Comparison of ENCODE assay signal across 25 cellular contexts in genomic region chr1:13663969-13664368, GRCh38. TPM values are rescaled to one million over a fixed set of nuclear protein-coding genes. Genes with fewer than 3 reads are reported as not detected.
A peak's percentile ranks its signal among the peaks of the same experiment; 100 is the strongest.
DNase-seq lines count a peak whose midpoint lies in the region; ATAC-seq and TF ChIP-seq lines count a peak whose summit lies in the region.
"Had no signal": no experiment of that assay in that cellular context is flagged by ENCODE, and none has a peak within 500 bp of the region (broad histone marks: within the 10 kb centered on the region; RNA-seq: fewer than 3 reads in every experiment).

No MANE protein-coding gene starts in this region.

- H3K36me3 ChIP-seq in Loucy (ENCODE audit: insufficient read depth, low read length), result no peaks in the 10 kb centered on the region
- no peaks in the 10 kb centered on the region for H3K36me3 ChIP-seq in OCI-LY7 (ENCODE audit: insufficient read depth, low read length)
- no peaks in the 10 kb centered on the region for H3K36me3 ChIP-seq in suprapubic skin
- H3K36me3 ChIP-seq: thyroid gland had no signal

- POLR2A ChIA-PET in OCI-LY7 (lab: Charles Lee), result no interaction called here

- no peak for DNase-seq in OCI-LY7 (ENCODE audit: low spot score)
- DNase-seq in epithelial cell of esophagus (ENCODE audit: low read depth), result peak; percentile 65
- DNase-seq in suprapubic skin (ENCODE audit: low spot score in 2 of 2), result no peak
- no peak for DNase-seq in 8988T
- DNase-seq in A172 (ENCODE audit: low spot score), result no peak
- DNase-seq in left colon, result no peak
- DNase-seq: activated CD4-positive, alpha-beta T cell treated with anti-CD3 and anti-CD28 coated beads, Interleukin-2, amount 50 U/mL, for 1 hour; activated CD8-positive, alpha-beta memory T cell treated with anti-CD3 and anti-CD28 coated beads, Interleukin-2, amount 10 ng/mL, durations not matched to agents 7 days and 5 days; activated naive CD4-positive, alpha-beta T cell treated with anti-CD3 and anti-CD28 coated beads, Interleukin-2, amount 10 ng/mL, durations not matched to agents 7 days and 5 days; CD8-positive, alpha-beta T cell; DMS 273 treated with DMSO at 0.1 percent for 48 hours; effector memory CD8-positive, alpha-beta T cell; glutamatergic neuron; Karpas-422; NCI-H1417; right cardiac atrium; stimulated activated CD4-positive, alpha-beta T cell treated with anti-CD3 and anti-CD28 coated beads, Interleukin-12 subunit alpha, Interleukin-12 subunit beta, amount 100 ng/mL, for 4 hours; stimulated activated CD4-positive, alpha-beta T cell treated with anti-CD3 and anti-CD28 coated beads, Interleukin-4, amount 100 ng/mL, for 4 hours; stimulated activated naive CD4-positive, alpha-beta T cell treated with Interleukin-2 at 50 U/mL for 16 hours; thyroid gland had no signal

- no peak overlapping the region for H3K4me2 ChIP-seq in Loucy (ENCODE audit: low read depth, low read length, poor library complexity, severe bottlenecking)
- no peak overlapping the region for H3K4me2 ChIP-seq in OCI-LY7 (ENCODE audit: low read length)

- H4K20me1 ChIP-seq in Loucy (ENCODE audit: insufficient read depth, low read length, poor library complexity, severe bottlenecking) (no peaks in the 10 kb centered on the region), OCI-LY7 (ENCODE audit: insufficient read depth, low read length) (no peaks in the 10 kb centered on the region)

- H3K9me3 ChIP-seq in Loucy (ENCODE audit: insufficient read depth, low read depth, low read length) (no peaks in the 10 kb centered on the region; the same call in 1 of the 2 replicates), OCI-LY7 (ENCODE audit: low read length) (no peaks in the 10 kb centered on the region), suprapubic skin (no peaks in the 10 kb centered on the region)
- H3K9me3 ChIP-seq: thyroid gland had no signal

- no peak for TF ChIP-seq POLR2A in suprapubic skin (IDR thresholded peaks at IDR 0.05)

- H3K9me2 ChIP-seq in Loucy (replicated peaks; ENCODE audit: low read depth, low read length), result no peaks in the 10 kb centered on the region
- no peaks in the 10 kb centered on the region for H3K9me2 ChIP-seq in OCI-LY7 (ENCODE audit: insufficient read depth, low read length)

- 34% methylated on average over 4 of the region's 4 CpGs for WGBS in suprapubic skin

- no peaks in the 10 kb centered on the region for H3K4me1 ChIP-seq in Loucy (ENCODE audit: insufficient read depth, low read length, poor library complexity, severe bottlenecking)
- peaks cover 55% of the 10 kb centered on the region for H3K4me1 ChIP-seq in OCI-LY7 (ENCODE audit: insufficient read depth, low read length, poor library complexity, severe bottlenecking)
- peaks cover 44% of the 10 kb centered on the region for H3K4me1 ChIP-seq in suprapubic skin
- H3K4me1 ChIP-seq: thyroid gland had no signal

- CTCF ChIA-PET in OCI-LY7 (lab: Charles Lee; ENCODE audit: unreplicated experiment), result no interaction called here

- H3K27me3 ChIP-seq in Loucy (ENCODE audit: insufficient read depth, low read length, poor library complexity, severe bottlenecking) (no peaks in the 10 kb centered on the region), suprapubic skin (no peaks in the 10 kb centered on the region)
- H3K27me3 ChIP-seq: thyroid gland had no signal

- intact Hi-C loops in OCI-LY7 (cut with micrococcal nuclease; ENCODE audit: unreplicated experiment), result loop anchor here (2.0 kb wide), 1 partner anchor 297 kb away; no protein-coding TSS in a partner anchor
- intact Hi-C loops in left colon (cut with DNase I, micrococcal nuclease), result loop anchor here (10.0 kb wide), 2 partner anchors 151 to 301 kb away; no protein-coding TSS in a partner anchor

- ATAC-seq in left colon (no peak), GM18907 (IDR thresholded peaks at IDR 0.05; ENCODE audit: unreplicated experiment) (no peak)
- ATAC-seq: CD8-positive, alpha-beta T cell; effector memory CD8-positive, alpha-beta T cell; right cardiac atrium; Right ventricle myocardium inferior had no signal

- no peaks in the 10 kb centered on the region for H3F3A ChIP-seq in Loucy (ENCODE audit: low read depth)

- H3K9ac ChIP-seq in Loucy (ENCODE audit: low read depth, low read length, poor library complexity, severe bottlenecking), result no peak overlapping the region
- H3K9ac ChIP-seq: parathyroid adenoma had no signal

- TF ChIP-seq CTCF in Loucy (conservative IDR thresholded peaks at IDR 0.05; ENCODE audit: low read length), result peak; percentile 34; the same call in 1 of the 2 replicates
- peak; percentile 63 for TF ChIP-seq CTCF in OCI-LY7 (conservative IDR thresholded peaks at IDR 0.05; ENCODE audit: low read length)
- TF ChIP-seq CTCF in epithelial cell of esophagus (IDR thresholded peaks at IDR 0.05; ENCODE audit: insufficient read depth, low read depth, low read length, missing control alignments), result no peak
- no peak for TF ChIP-seq CTCF in suprapubic skin (IDR thresholded peaks at IDR 0.05)

- TF ChIP-seq EP300 in suprapubic skin (IDR thresholded peaks at IDR 0.05), result no peak

- H3K79me2 ChIP-seq in Loucy (ENCODE audit: insufficient read depth, low read length) (no peaks in the 10 kb centered on the region), OCI-LY7 (ENCODE audit: insufficient read depth, low read depth, low read length) (no peaks in the 10 kb centered on the region)
- H3K79me2 ChIP-seq: parathyroid adenoma had no signal

- H2AFZ ChIP-seq in Loucy (ENCODE audit: low read length), result 0 out of 2 replicates have a peak overlapping the region, but pooled peaks have one; percentile 1
- H2AFZ ChIP-seq in OCI-LY7 (ENCODE audit: low read length), result peak overlapping the region; percentile 56; the same call in 1 of the 2 replicates
- H2AFZ ChIP-seq: parathyroid adenoma had no signal

- H3K27ac ChIP-seq in OCI-LY7 (ENCODE audit: low read depth, low read length, poor library complexity, severe bottlenecking), result no peak overlapping the region
- peak overlapping the region; percentile 74 for H3K27ac ChIP-seq in suprapubic skin
- H3K27ac ChIP-seq: coronary artery, parathyroid adenoma, thyroid gland had no signal

- H3K4me3 ChIP-seq in Loucy (ENCODE audit: low read length, poor library complexity, severe bottlenecking), result no peak overlapping the region
- H3K4me3 ChIP-seq in OCI-LY7 (ENCODE audit: low read depth, low read length, poor library complexity, severe bottlenecking), result no peak overlapping the region
- no peak overlapping the region for H3K4me3 ChIP-seq in epithelial cell of esophagus (ENCODE audit: low read length)
- no peak overlapping the region for H3K4me3 ChIP-seq in suprapubic skin
- H3K4me3 ChIP-seq: coronary artery, thyroid gland had no signal

- no TSS peak for BruUV-seq in OCI-LY7 (replicated peaks; lab: Mats Ljungman, UMichigan)

RNA-seq across cellular contexts. Expression of gene PRDM2, which starts 36.0 kb away (rescaled TPM):
- total RNA-seq in OCI-LY7 (2014; rRNA removed; shearing (Covaris generic)), result 38.7 and 47.6 TPM in 2 replicates
- total RNA-seq in OCI-LY7 (2022) (98.2 and 109 TPM in 2 replicates), suprapubic skin (10 to 100 TPM; 54.4 to 99.1 (median 63.1) TPM), left colon (10 to 100 TPM; 33.3 to 33.8 TPM)
- 2.5 and 3.6 TPM in 2 replicates for total RNA-seq in A172 (2014; rRNA removed; shearing (Covaris generic))

Comparison
In these comparisons a context has a peak if more than half of its experiments do, and no peak if none do; other contexts are left out.
1. CTCF ChIP-seq: peak in Loucy (single experiment) and OCI-LY7 (single experiment); none in epithelial cell of esophagus (single experiment) and suprapubic skin (0 of 2).